In the genomic region with DNA sequence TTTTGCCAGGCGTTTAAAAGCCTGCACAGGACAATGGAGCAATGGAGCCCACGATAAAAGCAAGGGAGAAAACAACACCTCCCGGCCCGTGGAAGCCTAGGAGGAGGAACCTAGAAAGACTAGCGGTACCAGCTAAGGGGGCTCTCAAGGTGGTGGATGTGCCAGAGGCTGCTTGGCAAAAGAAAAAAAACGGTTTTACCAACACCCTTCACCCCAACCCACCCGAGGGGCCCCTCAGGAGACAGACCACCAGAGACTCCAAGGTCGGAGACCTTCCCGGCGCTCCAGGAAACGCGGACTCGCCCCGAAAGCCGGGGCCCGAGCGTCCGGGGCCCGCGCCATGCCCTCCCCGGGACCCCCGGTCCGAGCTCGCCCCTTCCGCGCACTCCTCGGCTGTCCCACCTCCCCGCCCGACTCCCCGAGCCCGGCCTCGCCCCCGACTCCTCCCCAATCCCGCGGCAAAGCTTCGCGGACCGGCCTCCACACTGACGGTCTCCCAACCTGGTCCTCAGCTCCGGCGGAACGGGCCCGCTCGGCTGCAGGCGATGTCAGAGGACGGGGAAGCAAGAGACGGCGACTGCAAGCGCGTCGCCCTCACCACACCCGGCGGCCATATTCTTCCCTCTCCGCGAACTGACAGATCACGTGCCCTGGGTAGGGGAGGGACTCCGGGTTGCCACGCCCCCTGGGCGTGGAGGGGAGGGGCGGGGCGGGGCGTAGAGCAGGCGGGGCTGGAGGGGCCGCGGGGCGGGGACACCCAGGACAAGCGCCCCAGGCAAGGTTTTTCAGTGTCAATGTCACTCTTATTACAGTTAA, we compare ENCODE assay signal across 1 cellular context.
TF ChIP-seq lines count a peak whose summit lies in the region.

A gene (minus strand): TSS at position 635 of the 816 bp plus-strand sequence. CDS start 10,520 bp downstream, outside the sequence.

TF ChIP-seq in HepG2, 621 proteins besides CTCF, POLR2A, EP300 and RAD21 (continued from another document and continues in another):
- TF ChIP-seq RXRB (CRISPR knock-in tag; IDR thresholded peaks at IDR 0.05; ENCODE audit: borderline replicate concordance) (peak; percentile 22; the same call in 1 of the 2 replicates), ZNF501 (CRISPR knock-in tag; IDR thresholded peaks at IDR 0.05) (no peak), FIP1L1 (IDR thresholded peaks at IDR 0.05; ENCODE audit: borderline replicate concordance, insufficient read depth, low read depth, low read length) (no peak), TOE1 (CRISPR knock-in tag; IDR thresholded peaks at IDR 0.05) (no peak), ZNF572 (CRISPR knock-in tag; IDR thresholded peaks at IDR 0.05) (no peak), ZNF589 (CRISPR knock-in tag; conservative IDR thresholded peaks at IDR 0.05) (0 out of 2 replicates have a peak, but pooled peaks have one; percentile 75), SNAPC2 (CRISPR knock-in tag; IDR thresholded peaks at IDR 0.05) (no peak), KLF15 (CRISPR knock-in tag; IDR thresholded peaks at IDR 0.05; ENCODE audit: borderline replicate concordance) (0 out of 2 replicates have a peak, but pooled peaks have one; percentile 22), DMAP1 (CRISPR knock-in tag; IDR thresholded peaks at IDR 0.05) (peak; percentile 52; the same call in 1 of the 2 replicates), DNMT1 (CRISPR knock-in tag; IDR thresholded peaks at IDR 0.05) (no peak), ZNF777 (CRISPR knock-in tag; IDR thresholded peaks at IDR 0.05) (peak; percentile 29; the same call in 1 of the 2 replicates), NKX3-1 (CRISPR knock-in tag; IDR thresholded peaks at IDR 0.05) (no peak), STAG1 (CRISPR knock-in tag; IDR thresholded peaks at IDR 0.05) (no peak), ARID2 (CRISPR knock-in tag; IDR thresholded peaks at IDR 0.05; ENCODE audit: borderline replicate concordance) (no peak), ZNF747 (CRISPR knock-in tag; IDR thresholded peaks at IDR 0.05; ENCODE audit: borderline replicate concordance) (0 out of 2 replicates have a peak, but pooled peaks have one; percentile 39), NR2F1 (CRISPR knock-in tag; IDR thresholded peaks at IDR 0.05) (no peak), ZSCAN21 (CRISPR knock-in tag; IDR thresholded peaks at IDR 0.05; ENCODE audit: borderline replicate concordance) (peak; percentile 70; the same call in 1 of the 2 replicates), ZNF263 (CRISPR knock-in tag; IDR thresholded peaks at IDR 0.05) (0 out of 2 replicates have a peak, but pooled peaks have one; percentile 40), ZNF7 (CRISPR knock-in tag; IDR thresholded peaks at IDR 0.05) (no peak), ZMYM3 (CRISPR knock-in tag; IDR thresholded peaks at IDR 0.05) (no peak), ZFP62 (CRISPR knock-in tag; IDR thresholded peaks at IDR 0.05) (no peak), TP53 (CRISPR knock-in tag; conservative IDR thresholded peaks at IDR 0.05) (no peak), ZNF598 (CRISPR knock-in tag; IDR thresholded peaks at IDR 0.05; ENCODE audit: borderline replicate concordance) (peak; percentile 74; the same call in 1 of the 2 replicates), HES4 (CRISPR knock-in tag; IDR thresholded peaks at IDR 0.05; ENCODE audit: borderline replicate concordance) (0 out of 2 replicates have a peak, but pooled peaks have one; percentile 47), ZNF124 (CRISPR knock-in tag; IDR thresholded peaks at IDR 0.05) (no peak), ZNF3 (CRISPR knock-in tag; IDR thresholded peaks at IDR 0.05) (no peak), RAD51 (IDR thresholded peaks at IDR 0.05; ENCODE audit: borderline replicate concordance) (peak; percentile 66), SMAD3 (CRISPR knock-in tag; IDR thresholded peaks at IDR 0.05) (no peak), ZMAT3 (CRISPR knock-in tag; conservative IDR thresholded peaks at IDR 0.05) (peak; percentile 72; the same call in 1 of the 2 replicates), ATF7-NPFF (CRISPR knock-in tag; IDR thresholded peaks at IDR 0.05; ENCODE audit: low read depth) (peak; percentile 40; the same call in 1 of the 2 replicates), ZBTB20 (CRISPR knock-in tag; IDR thresholded peaks at IDR 0.05; ENCODE audit: borderline replicate concordance, low read depth) (0 out of 2 replicates have a peak, but pooled peaks have one; percentile 26), GZF1 (CRISPR knock-in tag; IDR thresholded peaks at IDR 0.05) (no peak), RXRA (CRISPR knock-in tag; IDR thresholded peaks at IDR 0.05) (peak; percentile 44), TARDBP (CRISPR knock-in tag; IDR thresholded peaks at IDR 0.05) (peak; percentile 62; the same call in 1 of the 2 replicates), ATM (IDR thresholded peaks at IDR 0.05; ENCODE audit: borderline replicate concordance) (no peak)
- TF ChIP-seq, protein P1, sequence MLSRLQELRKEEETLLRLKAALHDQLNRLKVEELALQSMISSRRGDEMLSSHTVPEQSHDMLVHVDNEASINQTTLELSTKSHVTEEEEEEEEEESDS (CRISPR knock-in tag; IDR thresholded peaks at IDR 0.05; ENCODE audit: borderline replicate concordance): 0 out of 2 replicates have a peak, but pooled peaks have one; percentile 51
- TF ChIP-seq, protein P2, sequence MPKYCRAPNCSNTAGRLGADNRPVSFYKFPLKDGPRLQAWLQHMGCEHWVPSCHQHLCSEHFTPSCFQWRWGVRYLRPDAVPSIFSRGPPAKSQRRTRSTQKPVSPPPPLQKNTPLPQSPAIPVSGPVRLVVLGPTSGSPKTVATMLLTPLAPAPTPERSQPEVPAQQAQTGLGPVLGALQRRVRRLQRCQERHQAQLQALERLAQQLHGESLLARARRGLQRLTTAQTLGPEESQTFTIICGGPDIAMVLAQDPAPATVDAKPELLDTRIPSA (CRISPR knock-in tag; IDR thresholded peaks at IDR 0.05; ENCODE audit: borderline replicate concordance): no peak
- TF ChIP-seq, protein P3, sequence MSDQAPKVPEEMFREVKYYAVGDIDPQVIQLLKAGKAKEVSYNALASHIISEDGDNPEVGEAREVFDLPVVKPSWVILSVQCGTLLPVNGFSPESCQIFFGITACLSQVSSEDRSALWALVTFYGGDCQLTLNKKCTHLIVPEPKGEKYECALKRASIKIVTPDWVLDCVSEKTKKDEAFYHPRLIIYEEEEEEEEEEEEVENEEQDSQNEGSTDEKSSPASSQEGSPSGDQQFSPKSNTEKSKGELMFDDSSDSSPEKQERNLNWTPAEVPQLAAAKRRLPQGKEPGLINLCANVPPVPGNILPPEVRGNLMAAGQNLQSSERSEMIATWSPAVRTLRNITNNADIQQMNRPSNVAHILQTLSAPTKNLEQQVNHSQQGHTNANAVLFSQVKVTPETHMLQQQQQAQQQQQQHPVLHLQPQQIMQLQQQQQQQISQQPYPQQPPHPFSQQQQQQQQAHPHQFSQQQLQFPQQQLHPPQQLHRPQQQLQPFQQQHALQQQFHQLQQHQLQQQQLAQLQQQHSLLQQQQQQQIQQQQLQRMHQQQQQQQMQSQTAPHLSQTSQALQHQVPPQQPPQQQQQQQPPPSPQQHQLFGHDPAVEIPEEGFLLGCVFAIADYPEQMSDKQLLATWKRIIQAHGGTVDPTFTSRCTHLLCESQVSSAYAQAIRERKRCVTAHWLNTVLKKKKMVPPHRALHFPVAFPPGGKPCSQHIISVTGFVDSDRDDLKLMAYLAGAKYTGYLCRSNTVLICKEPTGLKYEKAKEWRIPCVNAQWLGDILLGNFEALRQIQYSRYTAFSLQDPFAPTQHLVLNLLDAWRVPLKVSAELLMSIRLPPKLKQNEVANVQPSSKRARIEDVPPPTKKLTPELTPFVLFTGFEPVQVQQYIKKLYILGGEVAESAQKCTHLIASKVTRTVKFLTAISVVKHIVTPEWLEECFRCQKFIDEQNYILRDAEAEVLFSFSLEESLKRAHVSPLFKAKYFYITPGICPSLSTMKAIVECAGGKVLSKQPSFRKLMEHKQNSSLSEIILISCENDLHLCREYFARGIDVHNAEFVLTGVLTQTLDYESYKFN (CRISPR knock-in tag; conservative IDR thresholded peaks at IDR 0.05): peak; percentile 32; the same call in 1 of the 2 replicates
- TF ChIP-seq, protein P4, sequence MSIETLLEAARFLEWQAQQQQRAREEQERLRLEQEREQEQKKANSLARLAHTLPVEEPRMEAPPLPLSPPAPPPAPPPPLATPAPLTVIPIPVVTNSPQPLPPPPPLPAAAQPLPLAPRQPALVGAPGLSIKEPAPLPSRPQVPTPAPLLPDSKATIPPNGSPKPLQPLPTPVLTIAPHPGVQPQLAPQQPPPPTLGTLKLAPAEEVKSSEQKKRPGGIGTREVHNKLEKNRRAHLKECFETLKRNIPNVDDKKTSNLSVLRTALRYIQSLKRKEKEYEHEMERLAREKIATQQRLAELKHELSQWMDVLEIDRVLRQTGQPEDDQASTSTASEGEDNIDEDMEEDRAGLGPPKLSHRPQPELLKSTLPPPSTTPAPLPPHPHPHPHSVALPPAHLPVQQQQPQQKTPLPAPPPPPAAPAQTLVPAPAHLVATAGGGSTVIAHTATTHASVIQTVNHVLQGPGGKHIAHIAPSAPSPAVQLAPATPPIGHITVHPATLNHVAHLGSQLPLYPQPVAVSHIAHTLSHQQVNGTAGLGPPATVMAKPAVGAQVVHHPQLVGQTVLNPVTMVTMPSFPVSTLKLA (IDR thresholded peaks at IDR 0.05): peak; percentile 41
- TF ChIP-seq, protein P5, sequence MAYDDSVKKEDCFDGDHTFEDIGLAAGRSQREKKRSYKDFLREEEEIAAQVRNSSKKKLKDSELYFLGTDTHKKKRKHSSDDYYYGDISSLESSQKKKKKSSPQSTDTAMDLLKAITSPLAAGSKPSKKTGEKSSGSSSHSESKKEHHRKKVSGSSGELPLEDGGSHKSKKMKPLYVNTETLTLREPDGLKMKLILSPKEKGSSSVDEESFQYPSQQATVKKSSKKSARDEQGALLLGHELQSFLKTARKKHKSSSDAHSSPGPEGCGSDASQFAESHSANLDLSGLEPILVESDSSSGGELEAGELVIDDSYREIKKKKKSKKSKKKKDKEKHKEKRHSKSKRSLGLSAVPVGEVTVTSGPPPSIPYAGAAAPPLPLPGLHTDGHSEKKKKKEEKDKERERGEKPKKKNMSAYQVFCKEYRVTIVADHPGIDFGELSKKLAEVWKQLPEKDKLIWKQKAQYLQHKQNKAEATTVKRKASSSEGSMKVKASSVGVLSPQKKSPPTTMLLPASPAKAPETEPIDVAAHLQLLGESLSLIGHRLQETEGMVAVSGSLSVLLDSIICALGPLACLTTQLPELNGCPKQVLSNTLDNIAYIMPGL (CRISPR knock-in tag; IDR thresholded peaks at IDR 0.05; ENCODE audit: borderline replicate concordance in 1 of 2, low read depth in 1 of 2): peak; percentile 34 to 82; a peak in 2 of 4 replicates
- TF ChIP-seq, protein P6, sequence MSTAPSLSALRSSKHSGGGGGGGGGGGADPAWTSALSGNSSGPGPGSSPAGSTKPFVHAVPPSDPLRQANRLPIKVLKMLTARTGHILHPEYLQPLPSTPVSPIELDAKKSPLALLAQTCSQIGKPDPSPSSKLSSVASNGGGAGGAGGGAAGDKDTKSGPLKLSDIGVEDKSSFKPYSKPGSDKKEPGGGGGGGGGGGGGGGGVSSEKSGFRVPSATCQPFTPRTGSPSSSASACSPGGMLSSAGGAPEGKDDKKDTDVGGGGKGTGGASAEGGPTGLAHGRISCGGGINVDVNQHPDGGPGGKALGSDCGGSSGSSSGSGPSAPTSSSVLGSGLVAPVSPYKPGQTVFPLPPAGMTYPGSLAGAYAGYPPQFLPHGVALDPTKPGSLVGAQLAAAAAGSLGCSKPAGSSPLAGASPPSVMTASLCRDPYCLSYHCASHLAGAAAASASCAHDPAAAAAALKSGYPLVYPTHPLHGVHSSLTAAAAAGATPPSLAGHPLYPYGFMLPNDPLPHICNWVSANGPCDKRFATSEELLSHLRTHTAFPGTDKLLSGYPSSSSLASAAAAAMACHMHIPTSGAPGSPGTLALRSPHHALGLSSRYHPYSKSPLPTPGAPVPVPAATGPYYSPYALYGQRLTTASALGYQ (CRISPR knock-in tag; IDR thresholded peaks at IDR 0.05): no peak
- TF ChIP-seq, protein P7, sequence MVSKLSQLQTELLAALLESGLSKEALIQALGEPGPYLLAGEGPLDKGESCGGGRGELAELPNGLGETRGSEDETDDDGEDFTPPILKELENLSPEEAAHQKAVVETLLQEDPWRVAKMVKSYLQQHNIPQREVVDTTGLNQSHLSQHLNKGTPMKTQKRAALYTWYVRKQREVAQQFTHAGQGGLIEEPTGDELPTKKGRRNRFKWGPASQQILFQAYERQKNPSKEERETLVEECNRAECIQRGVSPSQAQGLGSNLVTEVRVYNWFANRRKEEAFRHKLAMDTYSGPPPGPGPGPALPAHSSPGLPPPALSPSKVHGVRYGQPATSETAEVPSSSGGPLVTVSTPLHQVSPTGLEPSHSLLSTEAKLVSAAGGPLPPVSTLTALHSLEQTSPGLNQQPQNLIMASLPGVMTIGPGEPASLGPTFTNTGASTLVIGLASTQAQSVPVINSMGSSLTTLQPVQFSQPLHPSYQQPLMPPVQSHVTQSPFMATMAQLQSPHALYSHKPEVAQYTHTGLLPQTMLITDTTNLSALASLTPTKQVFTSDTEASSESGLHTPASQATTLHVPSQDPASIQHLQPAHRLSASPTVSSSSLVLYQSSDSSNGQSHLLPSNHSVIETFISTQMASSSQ (IDR thresholded peaks at IDR 0.05; ENCODE audit: low read depth): no peak
- TF ChIP-seq, protein P7 (CRISPR knock-in tag; IDR thresholded peaks at IDR 0.05; ENCODE audit: borderline replicate concordance): peak; percentile 46; the same call in 1 of the 2 replicates
- TF ChIP-seq, protein P8, sequence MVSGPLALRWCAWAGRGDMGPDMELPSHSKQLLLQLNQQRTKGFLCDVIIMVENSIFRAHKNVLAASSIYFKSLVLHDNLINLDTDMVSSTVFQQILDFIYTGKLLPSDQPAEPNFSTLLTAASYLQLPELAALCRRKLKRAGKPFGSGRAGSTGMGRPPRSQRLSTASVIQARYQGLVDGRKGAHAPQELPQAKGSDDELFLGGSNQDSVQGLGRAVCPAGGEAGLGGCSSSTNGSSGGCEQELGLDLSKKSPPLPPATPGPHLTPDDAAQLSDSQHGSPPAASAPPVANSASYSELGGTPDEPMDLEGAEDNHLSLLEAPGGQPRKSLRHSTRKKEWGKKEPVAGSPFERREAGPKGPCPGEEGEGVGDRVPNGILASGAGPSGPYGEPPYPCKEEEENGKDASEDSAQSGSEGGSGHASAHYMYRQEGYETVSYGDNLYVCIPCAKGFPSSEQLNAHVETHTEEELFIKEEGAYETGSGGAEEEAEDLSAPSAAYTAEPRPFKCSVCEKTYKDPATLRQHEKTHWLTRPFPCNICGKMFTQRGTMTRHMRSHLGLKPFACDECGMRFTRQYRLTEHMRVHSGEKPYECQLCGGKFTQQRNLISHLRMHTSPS (CRISPR knock-in tag; IDR thresholded peaks at IDR 0.05; ENCODE audit: low read depth): no peak
- TF ChIP-seq, protein P9, sequence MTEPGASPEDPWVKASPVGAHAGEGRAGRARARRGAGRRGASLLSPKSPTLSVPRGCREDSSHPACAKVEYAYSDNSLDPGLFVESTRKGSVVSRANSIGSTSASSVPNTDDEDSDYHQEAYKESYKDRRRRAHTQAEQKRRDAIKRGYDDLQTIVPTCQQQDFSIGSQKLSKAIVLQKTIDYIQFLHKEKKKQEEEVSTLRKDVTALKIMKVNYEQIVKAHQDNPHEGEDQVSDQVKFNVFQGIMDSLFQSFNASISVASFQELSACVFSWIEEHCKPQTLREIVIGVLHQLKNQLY (CRISPR knock-in tag; IDR thresholded peaks at IDR 0.05): peak; percentile 74
